8 cellular contexts compared by ENCODE assay signal in the genomic region with DNA sequence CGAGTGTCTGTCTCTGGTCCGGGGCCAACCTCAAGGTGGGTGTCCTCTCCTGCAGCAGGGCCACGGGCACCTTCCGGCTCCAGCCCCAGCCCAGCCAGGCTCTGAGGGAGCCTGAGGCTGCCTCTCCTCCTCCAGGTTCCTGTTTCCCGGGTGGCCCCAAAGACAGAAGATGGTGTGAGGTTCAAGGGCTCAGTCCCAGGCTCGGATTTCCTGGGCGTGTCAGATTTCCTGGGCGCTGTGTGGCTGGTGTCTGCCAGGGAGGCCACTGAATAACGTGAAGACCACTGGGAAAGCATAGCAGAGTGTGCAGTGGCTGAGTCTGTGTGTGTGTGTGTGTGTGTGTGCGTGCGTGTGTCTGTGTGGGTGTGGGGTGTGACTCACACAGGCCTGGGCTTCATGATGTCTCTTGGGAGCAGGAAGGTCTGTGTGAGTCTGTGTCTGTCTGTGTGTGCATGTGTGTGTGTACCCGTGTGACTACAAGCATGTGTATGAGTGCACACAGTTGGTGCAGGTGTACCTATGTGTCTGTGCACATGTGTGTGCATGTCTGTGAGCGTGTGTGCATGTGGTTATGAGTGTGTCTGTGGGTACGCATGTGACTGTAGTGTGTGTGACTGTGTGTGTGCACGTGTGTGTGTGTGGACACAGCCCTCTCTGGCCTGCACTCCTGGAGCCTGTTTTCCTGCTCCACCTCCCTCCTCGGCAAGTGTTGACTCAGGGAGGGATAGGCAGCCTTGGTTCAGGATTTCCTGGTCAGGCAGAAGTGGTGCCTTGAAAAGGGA. TPM values are rescaled to one million over a fixed set of nuclear protein-coding genes. Genes with fewer than 3 reads are reported as not detected.
DNase-seq lines count a peak whose midpoint lies in the region; FAIRE-seq and TF ChIP-seq lines count a peak whose summit lies in the region.

No MANE protein-coding gene starts in this region.

- TF ChIP-seq CTCF in bronchial epithelial cell (IDR thresholded peaks at IDR 0.05; ENCODE audit: insufficient read depth, low read length, severe bottlenecking) (no peak), type B pancreatic cell (conservative IDR thresholded peaks at IDR 0.05) (no peak)

- DNase-seq in GF-D8 (lab: John Stamatoyannopoulos, UW) (peak; percentile 88), NOMO-1 treated with dmso at 0.1 percent for 144 hours (lab: John Stamatoyannopoulos, UW; ENCODE audit: unreplicated experiment) (peak; percentile 23), bronchial epithelial cell (ENCODE audit: low read depth) (peak; percentile 79), type B pancreatic cell (ENCODE audit: extremely low spot score, unreplicated experiment) (no peak), pons (ENCODE audit: low spot score) (no peak), ACHN (no peak), SHP77 treated with DMSO at 0.1 percent for 48 hours (lab: John Stamatoyannopoulos, UW) (no peak)

- no peaks in the 10 kb centered on the region for H3K9me3 Mint-ChIP-seq in type B pancreatic cell

- no peaks in the 10 kb centered on the region for H3K36me3 Mint-ChIP-seq in type B pancreatic cell

- H3K4me1 Mint-ChIP-seq in type B pancreatic cell (ENCODE audit: unreplicated experiment) = peaks cover 12% of the 10 kb centered on the region

- no peaks in the 10 kb centered on the region for H3K9me3 ChIP-seq in mucosa of stomach (ENCODE audit: control insufficient read depth, low read length)

- H3K36me3 ChIP-seq in bronchial epithelial cell (ENCODE audit: control insufficient read depth, insufficient read depth, low read length) = no peaks in the 10 kb centered on the region
- H3K36me3 ChIP-seq in mucosa of stomach (ENCODE audit: control insufficient read depth, insufficient read depth, low read length) = no peaks in the 10 kb centered on the region

- H3K4me3 ChIP-seq in bronchial epithelial cell (ENCODE audit: low read depth, low read length) = no peak overlapping the region
- no peak overlapping the region for H3K4me3 ChIP-seq in mucosa of stomach (ENCODE audit: low read length)

- H3K4me1 ChIP-seq in mucosa of stomach (ENCODE audit: control insufficient read depth, insufficient read depth, low read length) = peaks cover 41% of the 10 kb centered on the region

- peak overlapping the region; percentile 72 for H3K27ac Mint-ChIP-seq in type B pancreatic cell

- in situ Hi-C loops in ACHN (cut with HindIII; ENCODE audit: low pct_ligation_motif_present, low pct_unique_long_range_greater_than_20kb, low sequenced_read_pairs) = no loop called here

- no peak overlapping the region for H3K4me3 Mint-ChIP-seq in type B pancreatic cell

- FAIRE-seq in bronchial epithelial cell (lab: Jason Lieb, UNC) = peak; percentile 99

- H3K9ac ChIP-seq in mucosa of stomach (ENCODE audit: low read length) = peak overlapping the region; percentile 66

- H3K27me3 ChIP-seq in bronchial epithelial cell (ENCODE audit: control insufficient read depth, insufficient read depth, low read length) (no peaks in the 10 kb centered on the region), mucosa of stomach (ENCODE audit: control insufficient read depth, insufficient read depth, low read length) (no peaks in the 10 kb centered on the region)

- no peaks in the 10 kb centered on the region for H3K27me3 Mint-ChIP-seq in type B pancreatic cell

RNA-seq across cellular contexts. Expression of a gene that starts 28.3 kb away (rescaled TPM):
- 10.8 and 17.4 TPM in 2 replicates for total RNA-seq in bronchial epithelial cell
- 24.4 and 50.4 TPM in 2 replicates for total RNA-seq in type B pancreatic cell (ENCODE audit: low replicate concordance)

RNA-seq across cellular contexts. Expression of a gene that starts 48.4 kb away (rescaled TPM):
- under 0.01 TPM in 1 of 2 replicates, not detected in the other for total RNA-seq in bronchial epithelial cell
- total RNA-seq in type B pancreatic cell (ENCODE audit: low replicate concordance) = 0.68 TPM in 1 of 2 replicates, not detected in the other

Comparison
In these comparisons a context has a peak if more than half of its experiments do, and no peak if none do; other contexts are left out.
1. DNase-seq: peak in GF-D8 (single experiment), NOMO-1 treated with dmso at 0.1 percent for 144 hours (single experiment) and bronchial epithelial cell (single experiment); none in type B pancreatic cell (single experiment), pons (single experiment), ACHN (single experiment) and SHP77 treated with DMSO at 0.1 percent for 48 hours (single experiment).